36 cellular contexts compared by ENCODE assay signal in genomic region chrX:39283239-39283638, GRCh38.
"Had no signal": no experiment of that assay in that cellular context is flagged by ENCODE, and none has a peak within 500 bp of the region (broad histone marks: within the 10 kb centered on the region; RNA-seq: fewer than 3 reads in every experiment).

No MANE protein-coding gene starts in this region.

- H3K36me3 ChIP-seq: MG63 had no signal

- DNase-seq: MG63, MM.1S, MV-4-11, NCI-H1048, NCI-H1092, NCI-H1092 treated with DMSO at 0.1 percent for 48 hours, NCI-H1105, NCI-H1105 treated with DMSO at 0.1 percent for 48 hours, NCI-H1417, NCI-H1417 treated with DMSO at 0.1 percent for 48 hours, NCI-H1436, NCI-H1436 treated with DMSO at 0.1 percent for 48 hours, NCI-H146, NCI-H1694, NCI-H1694 treated with DMSO at 0.1 percent for 48 hours, NCI-H187, NCI-H187 treated with DMSO at 0.1 percent for 48 hours, NCI-H1930, NCI-H2029, NCI-H2029 treated with DMSO at 0.1 percent for 48 hours, NCI-H2081, NCI-H2081 treated with DMSO at 0.1 percent for 48 hours, NCI-H2107, NCI-H2171, NCI-H2171 treated with DMSO at 0.1 percent for 48 hours, NCI-H2227 treated with DMSO at 0.1 percent for 48 hours, NCI-H226, NCI-H345, NCI-H446, NCI-H446 treated with DMSO at 0.1 percent for 48 hours, NCI-H510A, NCI-H510A treated with DMSO at 0.1 percent for 48 hours, NCI-H524, NCI-H524 treated with DMSO at 0.1 percent for 48 hours, NCI-H526, NCI-H526 treated with DMSO at 0.1 percent for 48 hours had no signal

- H3K9me3 ChIP-seq: MG63 had no signal

- H3K27me3 ChIP-seq: MG63 had no signal

- H3K4me3 ChIP-seq: MG63 had no signal
